In genomic region chr17:29565643-29566472, GRCh38 we compare ENCODE assay signal across 8 cellular contexts. TPM values are rescaled to one million over a fixed set of nuclear protein-coding genes. Genes with fewer than 3 reads are reported as not detected.
DNase-seq lines count a peak whose midpoint lies in the region; ATAC-seq and TF ChIP-seq lines count a peak whose summit lies in the region.

No MANE protein-coding gene starts in this region.

- peaks cover 3 to 4% of the 10 kb centered on the region in 2 donors for H3K36me3 Mint-ChIP-seq in activated T-cell treated with anti-CD3 and anti-CD28 coated beads, Interleukin-2, amount 50 U/mL, for 72 hours (ENCODE audit: insufficient read depth in 2 of 2)

- POLR2A ChIA-PET in BJ (lab: Charles Lee) = no interaction called here

- no peak overlapping the region for H3K18ac ChIP-seq in trophoblast cell (ENCODE audit: low read length)

- no peak overlapping the region for H4K12ac ChIP-seq in trophoblast cell (ENCODE audit: low read depth, low read length)

- H3K4me2 ChIP-seq in trophoblast cell (ENCODE audit: low read length) = peak overlapping the region; percentile 97

- H2BK120ac ChIP-seq in trophoblast cell (ENCODE audit: insufficient read depth, low read length, poor library complexity) = no peak overlapping the region

- peaks cover 11% of the 10 kb centered on the region for H3K79me1 ChIP-seq in trophoblast cell (ENCODE audit: low read length)

- no peak overlapping the region for H2BK12ac ChIP-seq in trophoblast cell (ENCODE audit: low read length)

- peak overlapping the region; percentile 77 for H3K27ac Mint-ChIP-seq in activated T-cell treated with anti-CD3 and anti-CD28 coated beads, Interleukin-2, amount 50 U/mL, for 72 hours

- no peak overlapping the region for H3K27ac ChIP-seq in trophoblast cell (ENCODE audit: low read depth, low read length)

- peak; percentile 9 to 27 for ATAC-seq in activated T-cell treated with anti-CD3 and anti-CD28 coated beads, Interleukin-2, amount 50 U/mL, for 72 hours (replicated peaks in 1 of 2)
- no peak for ATAC-seq in HG03571 (IDR thresholded peaks at IDR 0.05; ENCODE audit: unreplicated experiment)

- DNase-seq in BJ (ENCODE audit: low read depth) (no peak), H4 (ENCODE audit: low spot score) (peak; percentile 4), NCI-H69 (lab: John Stamatoyannopoulos, UW) (peak; percentile 87), glomerular visceral epithelial cell (ENCODE audit: extremely low spot score) (peak; percentile 37), trophoblast cell (peak; percentile 66 to 74), putamen (ENCODE audit: low spot score) (no peak)
- DNase-seq in activated T-cell treated with anti-CD3 and anti-CD28 coated beads, Interleukin-2, amount 50 U/mL, for 72 hours = peak; percentile 72 to 73

- no peaks in the 10 kb centered on the region for H3K27me3 Mint-ChIP-seq in activated T-cell treated with anti-CD3 and anti-CD28 coated beads, Interleukin-2, amount 50 U/mL, for 72 hours (ENCODE audit: low read depth)

- no peak overlapping the region for H3K14ac ChIP-seq in trophoblast cell (ENCODE audit: low read length)

- no peak overlapping the region for H2AK5ac ChIP-seq in trophoblast cell (ENCODE audit: low read length)

- no peak overlapping the region for H3K4ac ChIP-seq in trophoblast cell (ENCODE audit: low read depth, low read length)

- H2BK5ac ChIP-seq in trophoblast cell (ENCODE audit: low read depth, low read length, poor library complexity) = no peak overlapping the region

- no peak overlapping the region for H3K9ac ChIP-seq in trophoblast cell (ENCODE audit: low read length)

- H2AFZ ChIP-seq in trophoblast cell (ENCODE audit: insufficient read depth, low read length, poor library complexity) = peak overlapping the region; percentile 50

- H3K27me3 ChIP-seq in BJ (ENCODE audit: control insufficient read depth, insufficient read depth, low read length) = no peaks in the 10 kb centered on the region
- H3K27me3 ChIP-seq in trophoblast cell (ENCODE audit: insufficient read depth, low read length) = peaks cover 11% of the 10 kb centered on the region

- H3K23ac ChIP-seq in trophoblast cell (ENCODE audit: low read length) = no peak overlapping the region

- no peaks in the 10 kb centered on the region for H3K9me3 Mint-ChIP-seq in activated T-cell treated with anti-CD3 and anti-CD28 coated beads, Interleukin-2, amount 50 U/mL, for 72 hours

- H4K8ac ChIP-seq in trophoblast cell (ENCODE audit: low read depth, low read length) = no peak overlapping the region

- H3K4me3 ChIP-seq in BJ (ENCODE audit: low read depth, low read length) = peak overlapping the region; percentile 33
- H3K4me3 ChIP-seq in trophoblast cell (ENCODE audit: low read depth, low read length) = peak overlapping the region; percentile 18

- H3K79me2 ChIP-seq in trophoblast cell (ENCODE audit: control insufficient read depth, insufficient read depth, low read length, poor library complexity) = peaks cover 7% of the 10 kb centered on the region

- H3K36me3 ChIP-seq in BJ (ENCODE audit: control insufficient read depth, insufficient read depth, low read length) (peaks cover 4% of the 10 kb centered on the region), trophoblast cell (ENCODE audit: control insufficient read depth in 1 of 2, insufficient read depth in 2 of 2, low read length in 2 of 2) (no peaks in the 10 kb centered on the region)

- no peak overlapping the region for H4K91ac ChIP-seq in trophoblast cell (ENCODE audit: low read depth, low read length)

- no peak for TF ChIP-seq CTCF in BJ (IDR thresholded peaks at IDR 0.05; ENCODE audit: insufficient read depth, low read depth, low read length)

- peaks cover 34% of the 10 kb centered on the region for H3K4me1 Mint-ChIP-seq in activated T-cell treated with anti-CD3 and anti-CD28 coated beads, Interleukin-2, amount 50 U/mL, for 72 hours (ENCODE audit: low read depth)

- H3K4me3 Mint-ChIP-seq in activated T-cell treated with anti-CD3 and anti-CD28 coated beads, Interleukin-2, amount 50 U/mL, for 72 hours = peak overlapping the region; percentile 93 to 95

- CTCF ChIA-PET in BJ (lab: Yijun Ruan, JAX) = interaction anchor here (0.9 to 4.7 kb wide), 7 partner anchors 10 to 442 kb away, joined by 3 to 30 read pairs (median 4); no protein-coding TSS in a partner anchor

- WGBS in trophoblast cell (ENCODE audit: extremely low coverage, insufficient coverage, insufficient read length) = no CpG with 5 or more reads among the region's 55 CpGs

- H3K9me3 ChIP-seq in trophoblast cell (ENCODE audit: insufficient read depth, low read depth, low read length) = peaks cover 3% of the 10 kb centered on the region

- peaks cover 18 to 27% of the 10 kb centered on the region in 2 experiments for H3K4me1 ChIP-seq in trophoblast cell (ENCODE audit: control insufficient read depth in 1 of 2, insufficient read depth in 2 of 2, low read length in 2 of 2)

RNA-seq across cellular contexts. Expression of gene ABHD15, which starts 1.0 kb away (rescaled TPM):
- polyA plus RNA-seq in BJ (2011; rRNA removed) = 5.2 and 5.8 TPM in 2 replicates
- 4.6 and 7.3 TPM in 2 replicates for polyA minus RNA-seq in BJ (2011; rRNA and poly(A)+ RNA removed)
- total RNA-seq in H4 (2014; rRNA removed; shearing (Covaris generic)) = 6.2 and 8.6 TPM in 2 replicates
- 1 to 10 TPM; 7.4 to 7.7 TPM for total RNA-seq in activated T-cell treated with anti-CD3 and anti-CD28 coated beads, Interleukin-2, amount 50 U/mL, for 72 hours
- polyA plus RNA-seq in trophoblast cell (2013) = 2.3 and 2.8 TPM in 2 replicates

RNA-seq across cellular contexts. Expression of gene TP53I13, which starts 2.6 kb away (rescaled TPM):
- polyA plus RNA-seq in BJ (2011; rRNA removed) = 26.8 and 38.7 TPM in 2 replicates
- polyA minus RNA-seq in BJ (2011; rRNA and poly(A)+ RNA removed) = 45.3 and 97.0 TPM in 2 replicates
- 16.0 and 23.3 TPM in 2 replicates for total RNA-seq in H4 (2014; rRNA removed; shearing (Covaris generic))
- total RNA-seq in activated T-cell treated with anti-CD3 and anti-CD28 coated beads, Interleukin-2, amount 50 U/mL, for 72 hours = 100 to 1,000 TPM in 1 of 2 donors, 10 to 100 TPM in 1; 77.4 to 103 TPM
- 17.1 and 19.5 TPM in 2 replicates for polyA plus RNA-seq in trophoblast cell (2013)

RNA-seq across cellular contexts. Expression of gene GIT1, which starts 23.6 kb away (rescaled TPM):
- polyA plus RNA-seq in BJ (2011; rRNA removed) = 21.6 and 32.0 TPM in 2 replicates
- polyA minus RNA-seq in BJ (2011; rRNA and poly(A)+ RNA removed) = 28.2 and 37.6 TPM in 2 replicates
- 10.8 and 11.7 TPM in 2 replicates for total RNA-seq in H4 (2014; rRNA removed; shearing (Covaris generic))
- 10 to 100 TPM; 45.0 to 47.4 TPM for total RNA-seq in activated T-cell treated with anti-CD3 and anti-CD28 coated beads, Interleukin-2, amount 50 U/mL, for 72 hours
- 33.6 and 35.0 TPM in 2 replicates for polyA plus RNA-seq in trophoblast cell (2013)

RNA-seq across cellular contexts. Expression of gene ANKRD13B, which starts 27.1 kb away (rescaled TPM):
- 1.9 and 3.1 TPM in 2 replicates for polyA plus RNA-seq in BJ (2011; rRNA removed)
- polyA minus RNA-seq in BJ (2011; rRNA and poly(A)+ RNA removed) = 2.9 and 3.7 TPM in 2 replicates
- 2.9 and 3.8 TPM in 2 replicates for total RNA-seq in H4 (2014; rRNA removed; shearing (Covaris generic))
- 10 to 100 TPM in 1 of 2 donors, 1 to 10 TPM in 1; 7.9 to 13.5 TPM for total RNA-seq in activated T-cell treated with anti-CD3 and anti-CD28 coated beads, Interleukin-2, amount 50 U/mL, for 72 hours
- polyA plus RNA-seq in trophoblast cell (2013) = 1.6 and 1.9 TPM in 2 replicates

RNA-seq across cellular contexts. Expression of gene CORO6, which starts 56.9 kb away (rescaled TPM):
- 8.0 and 19.3 TPM in 2 replicates for polyA plus RNA-seq in BJ (2011; rRNA removed)
- polyA minus RNA-seq in BJ (2011; rRNA and poly(A)+ RNA removed) = 12.4 and 14.2 TPM in 2 replicates
- total RNA-seq in H4 (2014; rRNA removed; shearing (Covaris generic)) = 0.14 and 1.2 TPM in 2 replicates
- total RNA-seq in activated T-cell treated with anti-CD3 and anti-CD28 coated beads, Interleukin-2, amount 50 U/mL, for 72 hours = 10 to 100 TPM; 10.4 to 13.9 TPM
- 10.5 and 11.5 TPM in 2 replicates for polyA plus RNA-seq in trophoblast cell (2013)

Comparison
In these comparisons a context has a peak if more than half of its experiments do, and no peak if none do; other contexts are left out.
1. DNase-seq: peak in H4 (single experiment), NCI-H69 (single experiment), activated T-cell treated with anti-CD3 and anti-CD28 coated beads, Interleukin-2, amount 50 U/mL, for 72 hours (2 of 2), glomerular visceral epithelial cell (single experiment) and trophoblast cell (2 of 2); none in BJ (single experiment) and putamen (single experiment).